In genomic region chr19:6737284-6737872, GRCh38 we compare ENCODE assay signal across 1 cellular context.
TF ChIP-seq lines count a peak whose summit lies in the region.

GPR108 (minus strand) TSS chr19:6737580; CDS start chr19:6737576, 4 bp downstream.

TF ChIP-seq in HEK293, 187 proteins besides CTCF, POLR2A, EP300 and RAD21 (continued from another document and continues in another):
- TF ChIP-seq TSHZ1 (tag by site-specific recombination; IDR thresholded peaks at IDR 0.05; ENCODE audit: borderline replicate concordance) = no peak
- TF ChIP-seq ZSCAN18 (tag by site-specific recombination; IDR thresholded peaks at IDR 0.05) = no peak
- peak; percentile 99 for TF ChIP-seq SP3 (tag by site-specific recombination; IDR thresholded peaks at IDR 0.05)
- peak; percentile 63 for TF ChIP-seq ZNF610 (tag by site-specific recombination; IDR thresholded peaks at IDR 0.05; ENCODE audit: borderline replicate concordance)
- TF ChIP-seq REST (tag by site-specific recombination; IDR thresholded peaks at IDR 0.05) = 0 out of 2 replicates have a peak, but pooled peaks have one; percentile 35
- TF ChIP-seq ZEB2 (tag by site-specific recombination; IDR thresholded peaks at IDR 0.05) = peak; percentile 89
- TF ChIP-seq ZBTB1 (tag by site-specific recombination; IDR thresholded peaks at IDR 0.05) = 0 out of 2 replicates have a peak, but pooled peaks have one; percentile 46
- peak; percentile 93 for TF ChIP-seq ZBTB11 (tag by site-specific recombination; conservative IDR thresholded peaks at IDR 0.05; ENCODE audit: low read depth)
- TF ChIP-seq ZBTB26 (tag by site-specific recombination; optimal IDR thresholded peaks at IDR 0.05) = peak; percentile 51
- no peak for TF ChIP-seq ZNF768 (tag by site-specific recombination; IDR thresholded peaks at IDR 0.05)
- peak; percentile 55; the same call in 1 of the 2 replicates for TF ChIP-seq ZNF398 (tag by site-specific recombination; IDR thresholded peaks at IDR 0.05)
- no peak for TF ChIP-seq ZNF266 (tag by site-specific recombination; IDR thresholded peaks at IDR 0.05; ENCODE audit: low read depth)
- TF ChIP-seq SP7 (tag by site-specific recombination; IDR thresholded peaks at IDR 0.05) = peak; percentile 91
- TF ChIP-seq RBAK (tag by site-specific recombination; IDR thresholded peaks at IDR 0.05) = no peak
- no peak for TF ChIP-seq ZNF366 (tag by site-specific recombination; conservative IDR thresholded peaks at IDR 0.05)
- TF ChIP-seq ZNF140 (tag by site-specific recombination; IDR thresholded peaks at IDR 0.05) = no peak
- peak; percentile 97 for TF ChIP-seq KLF17 (tag by site-specific recombination; IDR thresholded peaks at IDR 0.05)
- no peak for TF ChIP-seq SALL2 (tag by site-specific recombination; IDR thresholded peaks at IDR 0.05; ENCODE audit: borderline replicate concordance)
- TF ChIP-seq ZNF501 (tag by site-specific recombination; IDR thresholded peaks at IDR 0.05) = peak; percentile 80
- no peak for TF ChIP-seq AEBP2 (tag by site-specific recombination; IDR thresholded peaks at IDR 0.05; ENCODE audit: borderline replicate concordance)
- TF ChIP-seq ZNF391 (tag by site-specific recombination; IDR thresholded peaks at IDR 0.05; ENCODE audit: borderline replicate concordance, low read depth) = peak; percentile 88; the same call in 1 of the 2 replicates
- TF ChIP-seq ZNF639 (tag by site-specific recombination; IDR thresholded peaks at IDR 0.05) = peak; percentile 95
- TF ChIP-seq ZNF785 (tag by site-specific recombination; IDR thresholded peaks at IDR 0.05) = peak; percentile 77
- peak; percentile 72; the same call in 1 of the 2 replicates for TF ChIP-seq TCF7L2 (IDR thresholded peaks at IDR 0.05; ENCODE audit: borderline replicate concordance, low read depth, low read length)
- TF ChIP-seq ZNF112 (tag by site-specific recombination; IDR thresholded peaks at IDR 0.05) = no peak
- TF ChIP-seq ZNF624 (tag by site-specific recombination; IDR thresholded peaks at IDR 0.05) = no peak
- peak; percentile 93 for TF ChIP-seq ZXDB (tag by site-specific recombination; IDR thresholded peaks at IDR 0.05)
- TF ChIP-seq ZNF677 (tag by site-specific recombination; IDR thresholded peaks at IDR 0.05) = 0 out of 2 replicates have a peak, but pooled peaks have one; percentile 7
- no peak for TF ChIP-seq ZNF571 (tag by site-specific recombination; IDR thresholded peaks at IDR 0.05)
- no peak for TF ChIP-seq ZNF544 (tag by site-specific recombination; IDR thresholded peaks at IDR 0.05)
- peak; percentile 23; the same call in 1 of the 2 replicates for TF ChIP-seq ZBTB48 (tag by site-specific recombination; IDR thresholded peaks at IDR 0.05)
- 0 out of 2 replicates have a peak, but pooled peaks have one; percentile 22 for TF ChIP-seq ZNF623 (tag by site-specific recombination; IDR thresholded peaks at IDR 0.05)
- 0 out of 2 replicates have a peak, but pooled peaks have one; percentile 34 for TF ChIP-seq KLF7 (tag by site-specific recombination; IDR thresholded peaks at IDR 0.05; ENCODE audit: borderline replicate concordance)
- peak; percentile 53 for TF ChIP-seq ZNF341 (tag by site-specific recombination; IDR thresholded peaks at IDR 0.05; ENCODE audit: low read depth)
- 0 out of 2 replicates have a peak, but pooled peaks have one; percentile 21 for TF ChIP-seq GLI4 (tag by site-specific recombination; IDR thresholded peaks at IDR 0.05)
- TF ChIP-seq ZNF423 (tag by site-specific recombination; IDR thresholded peaks at IDR 0.05) = peak; percentile 24; the same call in 1 of the 2 replicates
- TF ChIP-seq ZNF792 (tag by site-specific recombination; IDR thresholded peaks at IDR 0.05) = no peak
